In genomic region chr17:48505788-48506187, GRCh38 we compare ENCODE assay signal across 9 cellular contexts. TPM values are rescaled to one million over a fixed set of nuclear protein-coding genes. Genes with fewer than 3 reads are reported as not detected.
DNase-seq lines count a peak whose midpoint lies in the region; ATAC-seq and TF ChIP-seq lines count a peak whose summit lies in the region.
"Had no signal": no experiment of that assay in that cellular context is flagged by ENCODE, and none has a peak within 500 bp of the region (broad histone marks: within the 10 kb centered on the region; RNA-seq: fewer than 3 reads in every experiment).

No MANE protein-coding gene starts in this region.

- H2BK12ac ChIP-seq in neuronal stem cell (ENCODE audit: low read length), result no peak overlapping the region

- H3K4me3 ChIP-seq in lower lobe of right lung, result no peak overlapping the region
- H3K4me3 ChIP-seq in gastrocnemius medialis, result no peak overlapping the region
- no peak overlapping the region for H3K4me3 ChIP-seq in neuronal stem cell (ENCODE audit: low read length in 2 of 2)

- H3K4me1 ChIP-seq in lower lobe of right lung (no peaks in the 10 kb centered on the region), gastrocnemius medialis (no peaks in the 10 kb centered on the region), neuronal stem cell (ENCODE audit: control insufficient read depth in 2 of 2, insufficient read depth in 1 of 2, low read depth in 1 of 2, low read length in 2 of 2) (no peaks in the 10 kb centered on the region)

- H3K27ac ChIP-seq in lower lobe of right lung (no peak overlapping the region), gastrocnemius medialis (no peak overlapping the region), neuronal stem cell (replicated peaks; ENCODE audit: low read length) (no peak overlapping the region)

- no peak overlapping the region for H2BK5ac ChIP-seq in neuronal stem cell (ENCODE audit: low read length)

- no peak overlapping the region for H3K9ac ChIP-seq in neuronal stem cell (ENCODE audit: low read depth, low read length, poor library complexity)

- H3K4ac ChIP-seq in neuronal stem cell (ENCODE audit: low read length), result no peak overlapping the region

- H2AK5ac ChIP-seq in neuronal stem cell (ENCODE audit: low read depth, low read length), result no peak overlapping the region

- intact Hi-C loops in lower lobe of right lung (cut with DNase I) (no loop called here), gastrocnemius medialis (cut with DNase I; ENCODE audit: low total_unique reads) (no loop called here)

- no peak overlapping the region for H3K23ac ChIP-seq in neuronal stem cell (ENCODE audit: low read depth, low read length, poor library complexity)

- no peak overlapping the region for H3K18ac ChIP-seq in neuronal stem cell (ENCODE audit: low read length)

- no peak overlapping the region for H2BK15ac ChIP-seq in neuronal stem cell (ENCODE audit: low read length)

- H3K36me3 ChIP-seq in lower lobe of right lung (no peaks in the 10 kb centered on the region), gastrocnemius medialis (no peaks in the 10 kb centered on the region), neuronal stem cell (replicated peaks in 1 of 2; ENCODE audit: control insufficient read depth in 2 of 2, insufficient read depth in 2 of 2, low read length in 2 of 2) (no peaks in the 10 kb centered on the region)

- H4K91ac ChIP-seq in neuronal stem cell (ENCODE audit: low read depth, low read length, poor library complexity), result no peak overlapping the region

- WGBS in neuronal stem cell (ENCODE audit: extremely low coverage in 2 of 2, insufficient read length in 2 of 2, insufficient replicate concordance in 1 of 2), 2 donors, result no CpG with 5 or more reads among the region's 1 CpG

- TF ChIP-seq POLR2A in gastrocnemius medialis (IDR thresholded peaks at IDR 0.05), result no peak

- in situ Hi-C loops in gastrocnemius medialis (cut with MboI; ENCODE audit: low sequenced_read_pairs in 4 of 4), result no loop called here

- DNase-seq in CD1c-positive myeloid dendritic cell (ENCODE audit: extremely low spot score) (peak; percentile 62), NCI-H748 treated with DMSO at 0.1 percent for 48 hours (lab: John Stamatoyannopoulos, UW) (peak; percentile 94), lower lobe of right lung (no peak), gastrocnemius medialis (no peak), neuronal stem cell (ENCODE audit: low spot score) (no peak)
- DNase-seq in activated naive CD4-positive, alpha-beta T cell treated with anti-CD3 and anti-CD28 coated beads, Interleukin-2, amount 10 ng/mL, durations not matched to agents 7 days and 5 days, result peak; percentile 70

- no peak overlapping the region for H4K8ac ChIP-seq in neuronal stem cell (ENCODE audit: low read depth, low read length)

- peaks cover 46% of the 10 kb centered on the region for H3K4me1 Mint-ChIP-seq in activated naive CD4-positive, alpha-beta T cell treated with anti-CD3 and anti-CD28 coated beads, Interleukin-2, amount 10 ng/mL, durations not matched to agents 7 days and 5 days

- H3K79me1 ChIP-seq in neuronal stem cell (ENCODE audit: low read depth, low read length), result no peaks in the 10 kb centered on the region

- CTCF ChIA-PET in activated naive CD4-positive, alpha-beta T cell treated with anti-CD3 and anti-CD28 coated beads, Interleukin-2, amount 10 ng/mL, durations not matched to agents 7 days and 5 days (lab: Charles Lee), result interaction anchor here (0.6 to 1.4 kb wide), 9 partner anchors 9 to 212 kb away, joined by 3 to 6 read pairs (median 3); no protein-coding TSS in a partner anchor

- no peak overlapping the region for H3K4me3 Mint-ChIP-seq in activated naive CD4-positive, alpha-beta T cell treated with anti-CD3 and anti-CD28 coated beads, Interleukin-2, amount 10 ng/mL, durations not matched to agents 7 days and 5 days

- ATAC-seq in GM18909 (IDR thresholded peaks at IDR 0.05; ENCODE audit: poor library complexity, unreplicated experiment) (peak; percentile 73), HG03135 (IDR thresholded peaks at IDR 0.05; ENCODE audit: unreplicated experiment) (peak; percentile 82), lower lobe of right lung (peak; percentile 67 to 82), gastrocnemius medialis (no peak)

- no peak overlapping the region for H3K4me2 ChIP-seq in neuronal stem cell (ENCODE audit: insufficient read depth, low read length, poor library complexity, severe bottlenecking)

- peak overlapping the region; percentile 64 for H3K27ac Mint-ChIP-seq in activated naive CD4-positive, alpha-beta T cell treated with anti-CD3 and anti-CD28 coated beads, Interleukin-2, amount 10 ng/mL, durations not matched to agents 7 days and 5 days

- TF ChIP-seq CTCF in lower lobe of right lung (IDR thresholded peaks at IDR 0.05) (no peak), gastrocnemius medialis (IDR thresholded peaks at IDR 0.05 in 4 of 5, conservative IDR thresholded peaks at IDR 0.05 in 1 of 5) (no peak)

- H3K14ac ChIP-seq in neuronal stem cell (ENCODE audit: low read length), result no peak overlapping the region

- peaks cover 50% of the 10 kb centered on the region for H3K27me3 Mint-ChIP-seq in activated naive CD4-positive, alpha-beta T cell treated with anti-CD3 and anti-CD28 coated beads, Interleukin-2, amount 10 ng/mL, durations not matched to agents 7 days and 5 days

- H3K9me3 Mint-ChIP-seq in activated naive CD4-positive, alpha-beta T cell treated with anti-CD3 and anti-CD28 coated beads, Interleukin-2, amount 10 ng/mL, durations not matched to agents 7 days and 5 days, result no peaks in the 10 kb centered on the region

- H3K27me3 ChIP-seq in lower lobe of right lung (ENCODE audit: low read depth), result peaks cover 7% of the 10 kb centered on the region
- H3K27me3 ChIP-seq in gastrocnemius medialis, result peaks cover 6 to 17% (median 7%) of the 10 kb centered on the region in 3 donors
- H3K27me3 ChIP-seq in neuronal stem cell (ENCODE audit: control insufficient read depth in 3 of 3, insufficient read depth in 3 of 3, low read depth in 1 of 3, low read length in 3 of 3), result peaks cover 0 to 29% (median 2%) of the 10 kb centered on the region in 3 experiments

- no peak overlapping the region for H2AFZ ChIP-seq in neuronal stem cell (ENCODE audit: low read length)

- peaks cover 2% of the 10 kb centered on the region for H3K36me3 Mint-ChIP-seq in activated naive CD4-positive, alpha-beta T cell treated with anti-CD3 and anti-CD28 coated beads, Interleukin-2, amount 10 ng/mL, durations not matched to agents 7 days and 5 days

- H2BK120ac ChIP-seq in neuronal stem cell (ENCODE audit: low read depth, low read length), result no peak overlapping the region

- H3K9me3 ChIP-seq in lower lobe of right lung, result no peaks in the 10 kb centered on the region
- no peaks in the 10 kb centered on the region for H3K9me3 ChIP-seq in gastrocnemius medialis
- H3K9me3 ChIP-seq in neuronal stem cell (replicated peaks in 1 of 2; ENCODE audit: control insufficient read depth in 2 of 2, insufficient read depth in 1 of 2, low read depth in 1 of 2, low read length in 2 of 2), result no peaks in the 10 kb centered on the region

RNA-seq across cellular contexts. Expression of gene HOXB1, which starts 25.0 kb away (rescaled TPM):
- total RNA-seq in lower lobe of right lung, result not detected
- not detected for total RNA-seq in gastrocnemius medialis
- not detected for polyA plus RNA-seq in neuronal stem cell (2013, experiment 1 of 2)
- not detected for polyA plus RNA-seq in neuronal stem cell (2013, experiment 2 of 2)
- total RNA-seq: temporal lobe had no signal

RNA-seq across cellular contexts. Expression of gene HOXB2, which starts 39.1 kb away (rescaled TPM):
- 5.6 TPM for total RNA-seq in lower lobe of right lung
- total RNA-seq in gastrocnemius medialis, result 10 to 100 TPM in 2 of 4 donors, 1 to 10 TPM in 2; 4.1 to 22.1 (median 10.4) TPM
- not detected for polyA plus RNA-seq in neuronal stem cell (2013, experiment 1 of 2)
- polyA plus RNA-seq in neuronal stem cell (2013, experiment 2 of 2), result not detected
- total RNA-seq: temporal lobe had no signal

Comparison
In these comparisons a context has a peak if more than half of its experiments do, and no peak if none do; other contexts are left out.
1. DNase-seq: peak in CD1c-positive myeloid dendritic cell (single experiment), NCI-H748 treated with DMSO at 0.1 percent for 48 hours (single experiment) and activated naive CD4-positive, alpha-beta T cell treated with anti-CD3 and anti-CD28 coated beads, Interleukin-2, amount 10 ng/mL, durations not matched to agents 7 days and 5 days (single experiment); none in lower lobe of right lung (single experiment), gastrocnemius medialis (0 of 2) and neuronal stem cell (single experiment).
2. ATAC-seq: peak in GM18909 (single experiment), HG03135 (single experiment) and lower lobe of right lung (2 of 2); none in gastrocnemius medialis (0 of 2).